Comparison of ENCODE assay signal across 12 cellular contexts in the genomic region with DNA sequence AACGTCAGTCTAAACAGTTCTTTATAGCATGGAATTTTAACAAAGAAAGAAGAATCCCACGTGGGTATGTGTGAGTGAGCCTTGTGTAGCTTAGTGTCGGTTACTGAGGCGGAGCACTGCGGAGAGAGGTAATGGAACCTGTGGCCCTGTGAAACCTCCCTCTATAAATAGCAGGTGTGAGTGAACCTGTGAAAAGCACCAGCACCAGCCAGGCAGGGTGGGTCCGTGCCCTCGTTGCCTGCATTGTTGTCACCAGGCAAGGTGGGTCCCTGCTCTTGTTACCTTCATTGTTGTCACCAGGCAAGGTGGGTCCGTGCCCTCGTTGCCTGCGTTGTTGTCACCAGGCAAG. TPM values are rescaled to one million over a fixed set of nuclear protein-coding genes. Genes with fewer than 3 reads are reported as not detected.
DNase-seq lines count a peak whose midpoint lies in the region; ATAC-seq and TF ChIP-seq lines count a peak whose summit lies in the region.
"Had no signal": no experiment of that assay in that cellular context is flagged by ENCODE, and none has a peak within 500 bp of the region (broad histone marks: within the 10 kb centered on the region; RNA-seq: fewer than 3 reads in every experiment).

No MANE protein-coding gene starts in this region.

- H3K9me3 Mint-ChIP-seq in activated naive CD8-positive, alpha-beta T cell treated with anti-CD3 and anti-CD28 coated beads, Interleukin-2, amount 10 ng/mL, durations not matched to agents 7 days and 5 days = no peaks in the 10 kb centered on the region

- no peak overlapping the region for H3K9ac ChIP-seq in Loucy (ENCODE audit: low read depth, low read length, poor library complexity, severe bottlenecking)

- peaks cover 53% of the 10 kb centered on the region for H3K4me1 Mint-ChIP-seq in activated naive CD8-positive, alpha-beta T cell treated with anti-CD3 and anti-CD28 coated beads, Interleukin-2, amount 10 ng/mL, durations not matched to agents 7 days and 5 days

- 59 to 71% methylated on average over 10 of the region's 10 CpGs for WGBS in heart right ventricle, 2 donors

- H3K27me3 Mint-ChIP-seq in activated naive CD8-positive, alpha-beta T cell treated with anti-CD3 and anti-CD28 coated beads, Interleukin-2, amount 10 ng/mL, durations not matched to agents 7 days and 5 days = no peaks in the 10 kb centered on the region

- H3K27me3 ChIP-seq in cardiac muscle cell (no peaks in the 10 kb centered on the region), heart right ventricle (no peaks in the 10 kb centered on the region), Loucy (ENCODE audit: insufficient read depth, low read length, poor library complexity, severe bottlenecking) (no peaks in the 10 kb centered on the region)
- H3K27me3 ChIP-seq: testis had no signal

- DNase-seq in cardiac muscle cell (ENCODE audit: low read depth in 1 of 2, low spot score in 1 of 2) = no peak
- no peak for DNase-seq in heart right ventricle
- DNase-seq in activated naive CD8-positive, alpha-beta T cell treated with anti-CD3 and anti-CD28 coated beads, Interleukin-2, amount 10 ng/mL, durations not matched to agents 7 days and 5 days = no peak
- peak; percentile 15 for DNase-seq in stimulated activated naive CD8-positive, alpha-beta T cell treated with anti-CD3 and anti-CD28 coated beads, Interleukin-15, Interleukin-2, amounts not matched to agents 100 U/mL and 50 U/mL, for 24 hours
- no peak for DNase-seq in NCI-H1694 treated with DMSO at 0.1 percent for 48 hours (lab: John Stamatoyannopoulos, UW)
- DNase-seq: GF-D8, NCI-H1417 treated with DMSO at 0.1 percent for 48 hours, SW 1271, testis had no signal

- H3K79me2 ChIP-seq in Loucy (ENCODE audit: insufficient read depth, low read length) = peaks cover 81% of the 10 kb centered on the region

- H3K4me3 Mint-ChIP-seq in activated naive CD8-positive, alpha-beta T cell treated with anti-CD3 and anti-CD28 coated beads, Interleukin-2, amount 10 ng/mL, durations not matched to agents 7 days and 5 days = peak overlapping the region; percentile 35

- H3K36me3 Mint-ChIP-seq in activated naive CD8-positive, alpha-beta T cell treated with anti-CD3 and anti-CD28 coated beads, Interleukin-2, amount 10 ng/mL, durations not matched to agents 7 days and 5 days = peaks cover 17% of the 10 kb centered on the region

- no peaks in the 10 kb centered on the region for H3F3A ChIP-seq in Loucy (ENCODE audit: low read depth)

- H3K4me2 ChIP-seq in Loucy (ENCODE audit: low read depth, low read length, poor library complexity, severe bottlenecking) = peak overlapping the region; percentile 81

- H3K4me1 ChIP-seq in cardiac muscle cell (ENCODE audit: low read depth) = peaks cover 9% of the 10 kb centered on the region
- peaks cover 9 to 60% (median 17%) of the 10 kb centered on the region in 9 donors for H3K4me1 ChIP-seq in heart right ventricle
- H3K4me1 ChIP-seq in Loucy (ENCODE audit: insufficient read depth, low read length, poor library complexity, severe bottlenecking) = peaks cover 35% of the 10 kb centered on the region

- ATAC-seq in heart right ventricle (no peak), HG03565 (IDR thresholded peaks at IDR 0.05; ENCODE audit: unreplicated experiment) (no peak)
- ATAC-seq in activated naive CD8-positive, alpha-beta T cell treated with anti-CD3 and anti-CD28 coated beads, Interleukin-2, amount 10 ng/mL, durations not matched to agents 7 days and 5 days (ENCODE audit: low read depth) = no peak
- ATAC-seq in stimulated activated naive CD8-positive, alpha-beta T cell treated with anti-CD3 and anti-CD28 coated beads, Interleukin-15, Interleukin-2, amounts not matched to agents 100 U/mL and 50 U/mL, for 24 hours = no peak

- POLR2A ChIA-PET in activated naive CD8-positive, alpha-beta T cell treated with anti-CD3 and anti-CD28 coated beads, Interleukin-2, amount 10 ng/mL, durations not matched to agents 7 days and 5 days (lab: Charles Lee) = no interaction called here

- no peak overlapping the region for H2AFZ ChIP-seq in Loucy (ENCODE audit: low read length)

- no peak overlapping the region for H3K27ac Mint-ChIP-seq in activated naive CD8-positive, alpha-beta T cell treated with anti-CD3 and anti-CD28 coated beads, Interleukin-2, amount 10 ng/mL, durations not matched to agents 7 days and 5 days

- H3K36me3 ChIP-seq in cardiac muscle cell (no peaks in the 10 kb centered on the region), heart right ventricle (peaks cover 0 to 12% (median 0%) of the 10 kb centered on the region in 9 donors), Loucy (ENCODE audit: insufficient read depth, low read length) (no peaks in the 10 kb centered on the region)

- H3K9me3 ChIP-seq in cardiac muscle cell (ENCODE audit: low read depth) (no peaks in the 10 kb centered on the region), heart right ventricle (no peaks in the 10 kb centered on the region), Loucy (ENCODE audit: insufficient read depth, low read depth, low read length) (no peaks in the 10 kb centered on the region)
- H3K9me3 ChIP-seq: testis had no signal

- no peak for TF ChIP-seq CTCF in cardiac muscle cell (IDR thresholded peaks at IDR 0.05; ENCODE audit: low read depth, low read length)
- no peak for TF ChIP-seq CTCF in heart right ventricle (IDR thresholded peaks at IDR 0.05)
- no peak for TF ChIP-seq CTCF in Loucy (conservative IDR thresholded peaks at IDR 0.05; ENCODE audit: low read length)

- peaks cover 58% of the 10 kb centered on the region for H4K20me1 ChIP-seq in Loucy (ENCODE audit: insufficient read depth, low read length, poor library complexity, severe bottlenecking)

- H3K27ac ChIP-seq in cardiac muscle cell = peak overlapping the region; percentile 69
- peak overlapping the region in 1 of 10 donors; percentile 19 for H3K27ac ChIP-seq in heart right ventricle
- H3K27ac ChIP-seq: RWPE1, testis had no signal

- no peaks in the 10 kb centered on the region for H3K9me2 ChIP-seq in Loucy (replicated peaks; ENCODE audit: low read depth, low read length)

- H3K4me3 ChIP-seq in cardiac muscle cell (no peak overlapping the region), heart right ventricle (no peak overlapping the region), Loucy (ENCODE audit: low read length, poor library complexity, severe bottlenecking) (no peak overlapping the region)
- H3K4me3 ChIP-seq: testis had no signal

- intact Hi-C loops in heart right ventricle (cut with DNase I) = loop anchor here in 1 of 10 donors (10.0 kb wide), 1 partner anchor 421 kb away; a partner anchor contains a TSS

RNA-seq across cellular contexts. Expression of a gene that starts 4.7 kb away (rescaled TPM):
- total RNA-seq in cardiac muscle cell = 22.2 and 30.2 TPM in 2 replicates
- 22.1 and 23.3 TPM in 2 replicates for polyA plus RNA-seq in cardiac muscle cell
- 10 to 100 TPM in 2 of 10 donors, 1 to 10 TPM in 8; 6.8 to 12.5 (median 9.3) TPM for total RNA-seq in heart right ventricle
- polyA plus RNA-seq in heart right ventricle = 1 to 10 TPM; 7.6 to 9.9 TPM
- 10 to 100 TPM; 41.6 to 42.5 TPM for total RNA-seq in activated naive CD8-positive, alpha-beta T cell treated with anti-CD3 and anti-CD28 coated beads, Interleukin-2, amount 10 ng/mL, durations not matched to agents 7 days and 5 days
